ENCODE assay signal across 29 cellular contexts in the genomic region with DNA sequence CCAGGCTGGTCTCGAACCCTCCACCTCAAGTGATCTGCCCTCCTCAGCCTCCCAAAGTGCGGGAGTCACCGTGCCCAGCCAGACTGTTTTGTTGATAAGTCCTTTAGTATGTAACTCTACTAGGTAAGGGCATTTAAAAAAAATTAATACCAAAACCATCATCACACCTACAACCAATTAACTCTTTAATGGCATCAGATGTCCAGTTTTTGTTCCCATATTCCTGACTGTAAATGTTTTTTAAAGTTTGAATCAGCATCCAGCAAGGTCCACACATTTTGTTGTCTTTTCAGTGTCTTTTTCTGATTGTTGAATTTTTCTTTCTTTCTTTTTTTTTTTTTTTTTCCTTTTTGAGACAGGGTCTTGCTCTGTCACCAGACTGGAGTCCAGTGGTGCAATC.
"Had no signal": no experiment of that assay in that cellular context is flagged by ENCODE, and none has a peak within 500 bp of the region (broad histone marks: within the 10 kb centered on the region; RNA-seq: fewer than 3 reads in every experiment).

No MANE protein-coding gene starts in this region.

- H3K36me3 ChIP-seq: colonic mucosa had no signal

- H3K4me2 ChIP-seq: smooth muscle cell had no signal

- H3K27me3 ChIP-seq: colonic mucosa, esophagus squamous epithelium, heart right ventricle, left lung, stomach, testis, tibial artery had no signal

- H3K4me1 ChIP-seq: colonic mucosa had no signal

- H3K4me3 ChIP-seq: colonic mucosa, esophagus squamous epithelium, heart right ventricle, left lung, mucosa of descending colon, smooth muscle cell, stomach, testis, tibial artery had no signal

- DNase-seq: colonic mucosa; dermis blood vessel endothelial cell; effector memory CD4-positive, alpha-beta T cell; erythroblast; esophagus squamous epithelium; foreskin melanocyte; glutamatergic neuron; heart right ventricle; hippocampal formation; left cardiac atrium; left lung; mesenchymal stem cell; mucosa of descending colon; naive B cell; stimulated activated CD4-positive, alpha-beta T cell treated with anti-CD3 and anti-CD28 coated beads, Interleukin-2, amount 100 ng/mL, for 24 hours; stimulated activated CD4-positive, alpha-beta T cell treated with anti-CD3 and anti-CD28 coated beads, Interleukin-4, amount 100 ng/mL, for 24 hours; stimulated activated naive CD4-positive, alpha-beta T cell treated with Interleukin-2 at 50 U/mL for 16 hours; stomach; substantia nigra; testis; tibial artery had no signal

- H3K4me3 Mint-ChIP-seq: mesothelial cell of epicardium; natural killer cell treated with Interleukin-12 subunit alpha and Interleukin-12 subunit beta and Interleukin-15 and Interleukin-18, amount 100 ng/mL, for 72 hours; stimulated activated effector memory CD8-positive, alpha-beta T cell treated with anti-CD3 and anti-CD28 coated beads, Interleukin-12 subunit alpha, Interleukin-12 subunit beta, amount 100 ng/mL, for 72 hours; type B pancreatic cell had no signal

- H3K9ac ChIP-seq: parathyroid adenoma had no signal

- H3K36me3 Mint-ChIP-seq: natural killer cell treated with Interleukin-12 subunit alpha and Interleukin-12 subunit beta and Interleukin-15 and Interleukin-18, amount 100 ng/mL, for 72 hours; stimulated activated effector memory CD8-positive, alpha-beta T cell treated with anti-CD3 and anti-CD28 coated beads, Interleukin-12 subunit alpha, Interleukin-12 subunit beta, amount 100 ng/mL, for 72 hours; type B pancreatic cell had no signal

- H3K27ac ChIP-seq: colonic mucosa, esophagus squamous epithelium, parathyroid adenoma, stomach, testis, tibial artery had no signal

- H3K27me3 Mint-ChIP-seq: naive B cell, progenitor cell of endocrine pancreas, type B pancreatic cell had no signal

- H3K27ac Mint-ChIP-seq: mesothelial cell of epicardium; natural killer cell treated with Interleukin-12 subunit alpha and Interleukin-12 subunit beta and Interleukin-15 and Interleukin-18, amount 100 ng/mL, for 72 hours; stimulated activated effector memory CD8-positive, alpha-beta T cell treated with anti-CD3 and anti-CD28 coated beads, Interleukin-12 subunit alpha, Interleukin-12 subunit beta, amount 100 ng/mL, for 72 hours; type B pancreatic cell had no signal

- ATAC-seq: heart right ventricle; left cardiac atrium; left lung; mucosa of descending colon; natural killer cell treated with Interleukin-12 subunit alpha and Interleukin-12 subunit beta and Interleukin-15 and Interleukin-18, amount 100 ng/mL, for 72 hours; sciatic nerve; stimulated activated effector memory CD8-positive, alpha-beta T cell treated with anti-CD3 and anti-CD28 coated beads, Interleukin-12 subunit alpha, Interleukin-12 subunit beta, amount 100 ng/mL, for 72 hours had no signal

- H3K9me3 Mint-ChIP-seq: mesothelial cell of epicardium; naive B cell; natural killer cell treated with Interleukin-12 subunit alpha and Interleukin-12 subunit beta and Interleukin-15 and Interleukin-18, amount 100 ng/mL, for 72 hours; stimulated activated effector memory CD8-positive, alpha-beta T cell treated with anti-CD3 and anti-CD28 coated beads, Interleukin-12 subunit alpha, Interleukin-12 subunit beta, amount 100 ng/mL, for 72 hours; type B pancreatic cell had no signal

- H3K9me3 ChIP-seq: colonic mucosa, esophagus squamous epithelium, heart right ventricle, left lung, mucosa of descending colon, stomach, testis, tibial artery had no signal
